ENCODE assay signal across 17 cellular contexts in the genomic region with DNA sequence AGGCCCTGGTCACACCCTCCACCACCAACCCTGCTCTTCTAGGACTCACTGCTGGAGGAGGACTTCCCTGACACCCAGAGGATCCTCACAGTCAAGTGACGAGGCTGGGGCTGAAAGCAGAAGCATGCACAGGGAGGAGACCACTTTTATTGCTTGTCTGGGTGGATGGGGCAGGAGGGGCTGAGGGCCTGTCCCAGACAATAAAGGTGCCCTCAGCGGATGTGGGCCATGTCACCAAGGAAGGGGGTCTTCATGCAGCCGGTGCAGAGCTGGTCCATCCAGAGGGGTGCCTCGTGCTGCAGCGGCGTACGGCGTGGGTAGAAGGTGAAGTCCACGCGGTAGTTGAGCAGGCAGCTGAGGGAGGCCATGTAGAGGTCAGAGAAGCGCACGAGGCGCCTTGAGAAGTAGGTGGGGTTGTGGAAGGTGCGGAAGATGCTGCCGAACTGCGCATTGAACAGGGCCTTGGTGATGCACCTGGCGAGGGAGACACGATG. TPM values are rescaled to one million over a fixed set of nuclear protein-coding genes. Genes with fewer than 3 reads are reported as not detected.
DNase-seq lines count a peak whose midpoint lies in the region; ATAC-seq and TF ChIP-seq lines count a peak whose summit lies in the region.
"Had no signal": no experiment of that assay in that cellular context is flagged by ENCODE, and none has a peak within 500 bp of the region (broad histone marks: within the 10 kb centered on the region; RNA-seq: fewer than 3 reads in every experiment).

No MANE protein-coding gene starts in this region.

- no peaks in the 10 kb centered on the region for H4K20me1 ChIP-seq in mammary epithelial cell (ENCODE audit: insufficient read depth, low read length)

- intact Hi-C loops in A673 (cut with micrococcal nuclease; ENCODE audit: unreplicated experiment) (no loop called here), mammary epithelial cell (cut with micrococcal nuclease) (no loop called here), left cardiac atrium (cut with DNase I) (no loop called here), prostate gland (cut with DNase I) (no loop called here)

- 100% methylated on average over 12 of the region's 18 CpGs for WGBS in mammary epithelial cell (ENCODE audit: low coverage, missing lambda C conversion rate)
- 85% methylated on average over 18 of the region's 18 CpGs for WGBS in prostate gland

- CTCF ChIA-PET in A673 (lab: Charles Lee) (no interaction called here), mammary epithelial cell (lab: Charles Lee; ENCODE audit: low non-redundant PET) (no interaction called here)

- dilution Hi-C loops in mammary epithelial cell (cut with HindIII; ENCODE audit: low sequenced_read_pairs): no loop called here

- ATAC-seq in left cardiac atrium (no peak), GM19463 (IDR thresholded peaks at IDR 0.05; ENCODE audit: unreplicated experiment) (no peak)
- ATAC-seq: naive thymus-derived CD8-positive, alpha-beta T cell had no signal

- H3K4me1 ChIP-seq in A673 (ENCODE audit: insufficient read depth, low read length, poor library complexity, severe bottlenecking): peaks cover 5% of the 10 kb centered on the region
- H3K4me1 ChIP-seq in mammary epithelial cell (ENCODE audit: insufficient read depth, low read length): peaks cover 7% of the 10 kb centered on the region
- H3K4me1 ChIP-seq in prostate gland (replicated peaks): no peaks in the 10 kb centered on the region

- in situ Hi-C loops in mammary epithelial cell (cut with MboI; ENCODE audit: low sequenced_read_pairs in 2 of 2): no loop called here

- DNase-seq in A673 (ENCODE audit: low spot score) (no peak), mammary epithelial cell (no peak), left cardiac atrium (peak; percentile 22), prostate gland (ENCODE audit: low spot score) (no peak), NCI-H1930 (lab: John Stamatoyannopoulos, UW) (no peak), NCI-H526 (lab: John Stamatoyannopoulos, UW) (no peak), NAMALWA (ENCODE audit: low spot score) (no peak)
- DNase-seq: activated CD4-positive, alpha-beta memory T cell treated with anti-CD3 and anti-CD28 coated beads for 36 hours; activated naive CD4-positive, alpha-beta T cell treated with anti-CD3 and anti-CD28 coated beads for 36 hours; DND-41; NCI-H2029; SHP77 treated with DMSO at 0.1 percent for 48 hours; stimulated activated CD4-positive, alpha-beta T cell treated with anti-CD3 and anti-CD28 coated beads, Interleukin-12 subunit alpha, Interleukin-12 subunit beta, amount 100 ng/mL, for 4 hours had no signal

- no peak for TF ChIP-seq CTCF in A673 (conservative IDR thresholded peaks at IDR 0.05; ENCODE audit: low read depth, low read length)
- TF ChIP-seq CTCF in mammary epithelial cell (conservative IDR thresholded peaks at IDR 0.05 in 1 of 2, IDR thresholded peaks at IDR 0.05 in 1 of 2; ENCODE audit: extremely low read depth in 1 of 2, insufficient read depth in 1 of 2, low read depth in 1 of 2, low read length in 2 of 2): no peak
- no peak for TF ChIP-seq CTCF in prostate gland (IDR thresholded peaks at IDR 0.05)

- H3K36me3 ChIP-seq in A673 (ENCODE audit: insufficient read depth, low read length, poor library complexity, severe bottlenecking) (peaks cover 9% of the 10 kb centered on the region), mammary epithelial cell (ENCODE audit: insufficient read depth, low read length) (no peaks in the 10 kb centered on the region), prostate gland (no peaks in the 10 kb centered on the region)

- no peak for TF ChIP-seq POLR2A in prostate gland (IDR thresholded peaks at IDR 0.05)

- BruUV-seq in A673 (replicated peaks; lab: Mats Ljungman, UMichigan) (TSS peak; percentile 65), mammary epithelial cell (replicated peaks; lab: Mats Ljungman, UMichigan) (TSS peak; percentile 49)

- no peak overlapping the region for H3K4me3 ChIP-seq in A673 (ENCODE audit: low read depth, low read length, poor library complexity, severe bottlenecking)
- H3K4me3 ChIP-seq in mammary epithelial cell (replicated peaks in 1 of 3; ENCODE audit: insufficient read depth in 1 of 3, low read depth in 2 of 3, low read length in 3 of 3): no peak overlapping the region
- no peak overlapping the region for H3K4me3 ChIP-seq in prostate gland
- H3K4me3 ChIP-seq: tibial nerve had no signal

- no peak overlapping the region for H3K4me2 ChIP-seq in mammary epithelial cell (ENCODE audit: insufficient read depth, low read depth, low read length)

- POLR2A ChIA-PET in A673 (lab: Charles Lee; ENCODE audit: low non-redundant PET): no interaction called here

- no peak overlapping the region for H2AFZ ChIP-seq in mammary epithelial cell (ENCODE audit: low read depth, low read length)

- H3K79me2 ChIP-seq in mammary epithelial cell (ENCODE audit: insufficient read depth, low read length): no peaks in the 10 kb centered on the region

- H3K9ac ChIP-seq in mammary epithelial cell (ENCODE audit: insufficient read depth, low read length): no peak overlapping the region

- H3K9me3 ChIP-seq in A673 (ENCODE audit: low read depth, low read length, poor library complexity, severe bottlenecking) (no peaks in the 10 kb centered on the region), mammary epithelial cell (replicated peaks; ENCODE audit: insufficient read depth, low read length) (no peaks in the 10 kb centered on the region), prostate gland (no peaks in the 10 kb centered on the region)
- H3K9me3 ChIP-seq: tibial nerve had no signal

- no peaks in the 10 kb centered on the region for H3K27me3 ChIP-seq in A673 (replicated peaks; ENCODE audit: insufficient read depth, low read depth, low read length, poor library complexity)
- no peaks in the 10 kb centered on the region for H3K27me3 ChIP-seq in mammary epithelial cell (ENCODE audit: insufficient read depth, low read length)
- no peaks in the 10 kb centered on the region for H3K27me3 ChIP-seq in prostate gland (replicated peaks; ENCODE audit: insufficient read depth)
- H3K27me3 ChIP-seq: tibial nerve had no signal

- H3K27ac ChIP-seq in A673 (ENCODE audit: low read depth, low read length, poor library complexity, severe bottlenecking): no peak overlapping the region
- no peak overlapping the region for H3K27ac ChIP-seq in mammary epithelial cell (ENCODE audit: insufficient read depth, low read depth, low read length)
- peak overlapping the region; percentile 43 to 74 for H3K27ac ChIP-seq in prostate gland

RNA-seq across cellular contexts. Expression of gene NT5DC2, which starts 9.4 kb away (rescaled TPM):
- total RNA-seq in A673 (2021): 108 and 147 TPM in 2 replicates
- total RNA-seq in mammary epithelial cell: 10 to 100 TPM; 36.7 to 73.0 TPM
- polyA plus RNA-seq in mammary epithelial cell: 88.7 TPM
- 300 TPM for polyA minus RNA-seq in mammary epithelial cell
- total RNA-seq in left cardiac atrium: 100 to 1,000 TPM; 114 to 141 TPM
- 100 to 1,000 TPM in 1 of 2 donors, 10 to 100 TPM in 1; 70.8 to 117 TPM for total RNA-seq in prostate gland

RNA-seq across cellular contexts. Expression of gene UQCC5, which starts 12.1 kb away (rescaled TPM):
- total RNA-seq in A673 (2021): 10.3 and 14.4 TPM in 2 replicates
- 10 to 100 TPM in 1 of 2 donors, 1 to 10 TPM in 1; 1.8 to 27.7 TPM for total RNA-seq in mammary epithelial cell
- 23.1 TPM for polyA plus RNA-seq in mammary epithelial cell
- polyA minus RNA-seq in mammary epithelial cell: 3.2 TPM
- total RNA-seq in left cardiac atrium: 10 to 100 TPM; 52.9 to 70.4 TPM
- 10 to 100 TPM in 1 of 2 donors, 1 to 10 TPM in 1; 3.0 to 16.5 TPM for total RNA-seq in prostate gland

RNA-seq across cellular contexts. Expression of gene STAB1, which starts 29.2 kb away (rescaled TPM):
- total RNA-seq in A673 (2021) (0.41 TPM in 1 of 2 replicates, not detected in the other), mammary epithelial cell (under 1 TPM in 1 of 2 donors, not detected in 1; 0.17 TPM), left cardiac atrium (100 to 1,000 TPM; 169 to 195 TPM), prostate gland (10 to 100 TPM; 21.8 to 68.6 TPM)
- 0.02 TPM for polyA plus RNA-seq in mammary epithelial cell
- not detected for polyA minus RNA-seq in mammary epithelial cell
- polyA plus RNA-seq: IgD-negative memory B cell; naive thymus-derived CD8-positive, alpha-beta T cell had no signal

Comparison
In these comparisons a context has a peak if more than half of its experiments do, and no peak if none do; other contexts are left out.
1. H3K27ac ChIP-seq: peak in prostate gland (2 of 2); none in A673 (single experiment) and mammary epithelial cell (single experiment).
2. RNA of gene STAB1, which starts 29.2 kb away (total RNA-seq): 169 to 195 TPM in left cardiac atrium and 21.8 to 68.6 TPM in prostate gland; 0.41 TPM in A673 and 0.17 TPM in mammary epithelial cell; every median in the first group is over 10 times any median in the second.